9 cellular contexts compared by ENCODE assay signal in the genomic region with DNA sequence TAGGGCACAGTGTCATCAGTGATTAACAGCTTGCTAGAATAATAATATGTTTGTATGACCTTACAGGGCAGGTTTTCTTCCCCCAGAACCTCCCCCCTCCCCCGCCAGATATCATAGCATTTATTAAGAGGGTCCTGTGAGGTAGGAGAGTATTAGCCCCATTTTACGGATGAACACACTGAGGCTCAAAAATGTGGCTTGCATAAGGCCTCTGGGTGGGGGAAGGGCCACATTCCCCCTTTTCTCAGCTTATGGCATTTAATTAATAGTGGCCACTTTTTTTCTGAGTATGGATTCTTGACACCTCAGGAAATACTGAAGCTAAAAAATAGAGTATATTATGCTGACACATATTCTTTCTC. TPM values are rescaled to one million over a fixed set of nuclear protein-coding genes. Genes with fewer than 3 reads are reported as not detected.
A peak's percentile ranks its signal among the peaks of the same experiment; 100 is the strongest.
DNase-seq lines count a peak whose midpoint lies in the region; ATAC-seq, FAIRE-seq and TF ChIP-seq lines count a peak whose summit lies in the region.
"Had no signal": no experiment of that assay in that cellular context is flagged by ENCODE, and none has a peak within 500 bp of the region (broad histone marks: within the 10 kb centered on the region; RNA-seq: fewer than 3 reads in every experiment).

No MANE protein-coding gene starts in this region.

- no peak overlapping the region for H2AFZ ChIP-seq in GM12878 (ENCODE audit: control insufficient read depth, low read depth, low read length)

- no peaks in the 10 kb centered on the region for H3K9me3 ChIP-seq in GM12878 (replicated peaks; ENCODE audit: control insufficient read depth, insufficient read depth, low read length)
- H3K9me3 ChIP-seq in subcutaneous abdominal adipose tissue (ENCODE audit: control insufficient read depth in 5 of 5, low read length in 5 of 5) = no peaks in the 10 kb centered on the region

- H3K4me3 ChIP-seq in GM12878 = peak overlapping the region; percentile 96; the same call in 1 of the 2 replicates
- peak overlapping the region; percentile 65 to 94 (median 88) for H3K4me3 ChIP-seq in subcutaneous abdominal adipose tissue (ENCODE audit: low read depth in 1 of 5, low read length in 5 of 5)

- WGBS in GM12878 (ENCODE audit: insufficient coverage, insufficient replicate concordance, low lambda C conversion rate, missing lambda C conversion rate) = 89% methylated on average over 2 of the region's 2 CpGs

- no peak for ATAC-seq in GM12878

- no peaks in the 10 kb centered on the region for H4K20me1 ChIP-seq in GM12878 (ENCODE audit: control insufficient read depth, insufficient read depth)

- peaks cover 8% of the 10 kb centered on the region for H3K4me1 Mint-ChIP-seq in T-helper 1 cell treated with Interleukin-12 subunit alpha and Interleukin-12 subunit beta and Interleukin-4 antibody, amounts not matched to agents 30 μg/mL and 1 μg/mL, for 36 hours (ENCODE audit: low read depth)

- no peaks in the 10 kb centered on the region; the same call in 1 of the 2 replicates for H3K4me1 ChIP-seq in GM12878 (ENCODE audit: control insufficient read depth, insufficient read depth, low read length)
- H3K4me1 ChIP-seq in subcutaneous abdominal adipose tissue (ENCODE audit: control insufficient read depth in 5 of 5, insufficient read depth in 5 of 5, low read length in 5 of 5) = peaks cover 10 to 69% (median 53%) of the 10 kb centered on the region in 5 donors

- DNase-seq in T-helper 1 cell (no peak), GM12878 (ENCODE audit: low read depth, low spot score) (no peak), NCI-H2196 treated with DMSO at 0.1 percent for 48 hours (lab: John Stamatoyannopoulos, UW; ENCODE audit: unreplicated experiment) (no peak), COLO668 (lab: John Stamatoyannopoulos, UW; ENCODE audit: unreplicated experiment) (no peak), RPMI8226 (no peak)
- DNase-seq: cortex of kidney had no signal

- no peak overlapping the region for H3K9ac ChIP-seq in GM12878 (ENCODE audit: control insufficient read depth, insufficient read depth, low read length)
- peak overlapping the region; percentile 53 to 82 (median 65) for H3K9ac ChIP-seq in subcutaneous abdominal adipose tissue (ENCODE audit: low read length in 5 of 5)

- intact Hi-C loops in GM12878 (cut with micrococcal nuclease; ENCODE audit: unreplicated experiment) = no loop called here

- SMC1A ChIA-PET in GM12878 (lab: Charles Lee; ENCODE audit: uncharacterized antibody, unreplicated experiment) = no interaction called here

- no peak overlapping the region; the same call in 1 of the 2 replicates for H3K4me2 ChIP-seq in GM12878 (ENCODE audit: control insufficient read depth, insufficient read depth)

- peak overlapping the region; percentile 14 for H3K4me3 Mint-ChIP-seq in T-helper 1 cell treated with Interleukin-12 subunit alpha and Interleukin-12 subunit beta and Interleukin-4 antibody, amounts not matched to agents 30 μg/mL and 1 μg/mL, for 36 hours

- H3K36me3 ChIP-seq in GM12878 (ENCODE audit: control insufficient read depth in 2 of 2, insufficient read depth in 2 of 2, low read length in 1 of 2) = no peaks in the 10 kb centered on the region
- peaks cover 0 to 4% (median 0%) of the 10 kb centered on the region in 5 donors for H3K36me3 ChIP-seq in subcutaneous abdominal adipose tissue (ENCODE audit: control insufficient read depth in 5 of 5, insufficient read depth in 5 of 5, low read length in 5 of 5)

- H3K27ac ChIP-seq in GM12878 (ENCODE audit: control insufficient read depth, insufficient read depth) = no peak overlapping the region
- peak overlapping the region; percentile 85 for H3K27ac ChIP-seq in layer of hippocampus (ENCODE audit: low read depth, low read length)
- H3K27ac ChIP-seq in subcutaneous abdominal adipose tissue (ENCODE audit: low read depth, low read length) = peak overlapping the region; percentile 93

- no peak for FAIRE-seq in GM12878 (lab: Jason Lieb, UNC)

- no peaks in the 10 kb centered on the region for H3K36me3 Mint-ChIP-seq in T-helper 1 cell treated with Interleukin-12 subunit alpha and Interleukin-12 subunit beta and Interleukin-4 antibody, amounts not matched to agents 30 μg/mL and 1 μg/mL, for 36 hours (ENCODE audit: low read depth)

- RAD21 ChIA-PET in GM12878 (lab: Charles Lee; ENCODE audit: unreplicated experiment) = no interaction called here

- no TSS peak for BruUV-seq in GM12878 (replicated peaks; lab: Mats Ljungman, UMichigan)

- no peak for TF ChIP-seq RAD21 in GM12878 (IDR thresholded peaks at IDR 0.05; ENCODE audit: insufficient read depth, low read depth, low read length)

- H3K27ac Mint-ChIP-seq in T-helper 1 cell treated with Interleukin-12 subunit alpha and Interleukin-12 subunit beta and Interleukin-4 antibody, amounts not matched to agents 30 μg/mL and 1 μg/mL, for 36 hours = no peak overlapping the region

- no peaks in the 10 kb centered on the region for H3K9me3 Mint-ChIP-seq in T-helper 1 cell treated with Interleukin-12 subunit alpha and Interleukin-12 subunit beta and Interleukin-4 antibody, amounts not matched to agents 30 μg/mL and 1 μg/mL, for 36 hours

- H3K27me3 ChIP-seq in GM12878 (replicated peaks in 1 of 2; ENCODE audit: control insufficient read depth in 2 of 2, insufficient read depth in 2 of 2, low read length in 1 of 2) = no peaks in the 10 kb centered on the region; a peak in 1 of 4 replicates
- H3K27me3 ChIP-seq in layer of hippocampus (ENCODE audit: control insufficient read depth, insufficient read depth, low read length) = no peaks in the 10 kb centered on the region
- no peaks in the 10 kb centered on the region for H3K27me3 ChIP-seq in subcutaneous abdominal adipose tissue (ENCODE audit: control insufficient read depth in 5 of 5, insufficient read depth in 4 of 5, low read length in 5 of 5)

- H3K27me3 Mint-ChIP-seq in T-helper 1 cell treated with Interleukin-12 subunit alpha and Interleukin-12 subunit beta and Interleukin-4 antibody, amounts not matched to agents 30 μg/mL and 1 μg/mL, for 36 hours (ENCODE audit: low read depth) = peaks cover 54% of the 10 kb centered on the region

- no peak for TF ChIP-seq EP300 in GM12878 (IDR thresholded peaks at IDR 0.05; ENCODE audit: borderline replicate concordance in 1 of 2, control insufficient read depth in 1 of 2, low read depth in 2 of 2, low read length in 2 of 2)

- no peaks in the 10 kb centered on the region for H3K79me2 ChIP-seq in GM12878 (ENCODE audit: control insufficient read depth, insufficient read depth, low read length)

- CTCF ChIA-PET in GM12878 (lab: Yijun Ruan, JAX) = no interaction called here

- TF ChIP-seq POLR2A in GM12878 (IDR thresholded peaks at IDR 0.05; ENCODE audit: low read depth, low read length) = no peak

- POLR2A ChIA-PET in GM12878 (lab: Charles Lee) = no interaction called here

- in situ Hi-C loops in GM12878 (cut with MboI) = no loop called here

- no peak for TF ChIP-seq CTCF in GM12878 (IDR thresholded peaks at IDR 0.05 in 2 of 3, conservative IDR thresholded peaks at IDR 0.05 in 1 of 3; ENCODE audit: control insufficient read depth in 2 of 3, extremely low read depth in 1 of 3, insufficient read depth in 1 of 3, low read depth in 3 of 3, low read length in 3 of 3)

TF ChIP-seq in GM12878, 131 proteins besides CTCF, POLR2A, EP300 and RAD21:
- TF ChIP-seq, protein P1, sequence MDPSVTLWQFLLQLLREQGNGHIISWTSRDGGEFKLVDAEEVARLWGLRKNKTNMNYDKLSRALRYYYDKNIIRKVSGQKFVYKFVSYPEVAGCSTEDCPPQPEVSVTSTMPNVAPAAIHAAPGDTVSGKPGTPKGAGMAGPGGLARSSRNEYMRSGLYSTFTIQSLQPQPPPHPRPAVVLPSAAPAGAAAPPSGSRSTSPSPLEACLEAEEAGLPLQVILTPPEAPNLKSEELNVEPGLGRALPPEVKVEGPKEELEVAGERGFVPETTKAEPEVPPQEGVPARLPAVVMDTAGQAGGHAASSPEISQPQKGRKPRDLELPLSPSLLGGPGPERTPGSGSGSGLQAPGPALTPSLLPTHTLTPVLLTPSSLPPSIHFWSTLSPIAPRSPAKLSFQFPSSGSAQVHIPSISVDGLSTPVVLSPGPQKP (IDR thresholded peaks at IDR 0.05; ENCODE audit: low read depth, low read length) = no peak
- TF ChIP-seq, protein P2, sequence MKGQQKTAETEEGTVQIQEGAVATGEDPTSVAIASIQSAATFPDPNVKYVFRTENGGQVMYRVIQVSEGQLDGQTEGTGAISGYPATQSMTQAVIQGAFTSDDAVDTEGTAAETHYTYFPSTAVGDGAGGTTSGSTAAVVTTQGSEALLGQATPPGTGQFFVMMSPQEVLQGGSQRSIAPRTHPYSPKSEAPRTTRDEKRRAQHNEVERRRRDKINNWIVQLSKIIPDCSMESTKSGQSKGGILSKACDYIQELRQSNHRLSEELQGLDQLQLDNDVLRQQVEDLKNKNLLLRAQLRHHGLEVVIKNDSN (IDR thresholded peaks at IDR 0.05; ENCODE audit: borderline replicate concordance, extremely low read length, insufficient read depth, low read depth, low read length) = no peak

RNA-seq across cellular contexts. Expression of gene CTIF, which starts 2.9 kb away (rescaled TPM):
- total RNA-seq in GM12878 (2013; cell fraction: nucleolus; rRNA removed) = 33.5 and 38.5 TPM in 2 replicates
- total RNA-seq in GM12878 (2014; rRNA removed) (1.7 and 3.7 TPM in 2 replicates), GM12878 (2014; rRNA removed; fragmentation: Illumina TruSeq; extraction: Trizol) (2.3 and 3.8 TPM in 2 replicates), GM12878 (2021) (11.6 and 11.7 TPM in 2 replicates)
- 2.6 TPM for polyA plus RNA-seq in GM12878 (2011; ENCODE audit: low read depth)
- polyA plus RNA-seq in GM12878 (2011; rRNA removed) (1.7 and 2.7 TPM in 2 replicates), GM12878 (2014; fragmentation: Illumina TruSeq; extraction: Trizol) (1.1 and 2.4 TPM in 2 replicates), GM12878 (2014; fragmentation: Nextera tagmentation; extraction: Ambion mirVana) (under 1 TPM; 0.06 to 0.60 TPM), GM12878 (2014; rRNA removed) (5.8 and 6.2 TPM in 2 replicates), GM12878 (2016; fragmentation: Nextera tagmentation; extraction: Ambion mirVana) (1 to 10 TPM; 1.6 to 2.6 TPM)
- 1.5 and 3.2 TPM in 2 replicates for polyA plus RNA-seq in GM12878 (2011; cell fraction: cytosol; rRNA removed)
- polyA plus RNA-seq in GM12878 (2011; cell fraction: nucleus; rRNA removed) = 17.2 and 18.0 TPM in 2 replicates
- polyA plus RNA-seq in GM12878 (2012) = 8.4 and 9.2 TPM in 2 replicates
- 3.1 and 4.2 TPM in 2 replicates for polyA minus RNA-seq in GM12878 (2011; rRNA and poly(A)+ RNA removed)
- 1.3 and 2.6 TPM in 2 replicates for polyA minus RNA-seq in GM12878 (2011; cell fraction: cytosol; rRNA and poly(A)+ RNA removed)
- 3.1 and 13.4 TPM in 2 replicates for polyA minus RNA-seq in GM12878 (2011; cell fraction: nucleus; rRNA and poly(A)+ RNA removed)
